In the genomic region with DNA sequence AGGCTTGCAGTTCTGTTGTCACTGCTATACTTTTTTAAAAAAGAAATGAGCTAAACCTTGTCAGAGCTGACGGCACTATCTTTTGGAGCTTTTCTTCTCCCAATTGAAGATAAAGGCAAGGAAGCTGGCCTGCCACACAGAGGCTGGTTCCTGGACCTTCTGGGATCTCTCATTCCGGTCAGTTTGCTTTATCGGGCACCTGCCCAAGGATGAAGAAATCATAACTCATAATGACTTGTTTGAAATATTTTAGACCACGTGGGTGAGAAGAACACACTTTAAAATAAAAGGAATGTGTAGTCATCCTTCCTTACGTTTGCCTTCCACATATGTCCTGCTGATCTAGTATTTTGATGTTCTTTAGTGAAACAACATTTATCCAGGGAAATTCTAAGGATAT, we compare ENCODE assay signal across 22 cellular contexts.
DNase-seq lines count a peak whose midpoint lies in the region; ATAC-seq, FAIRE-seq and TF ChIP-seq lines count a peak whose summit lies in the region.
"Had no signal": no experiment of that assay in that cellular context is flagged by ENCODE, and none has a peak within 500 bp of the region (broad histone marks: within the 10 kb centered on the region; RNA-seq: fewer than 3 reads in every experiment).

No MANE protein-coding gene starts in this region.

- DNase-seq in HT1080 (ENCODE audit: low read depth) (peak; percentile 16), bronchial epithelial cell (ENCODE audit: low read depth) (peak; percentile 15), transverse colon (no peak), HepG2 (ENCODE audit: low spot score) (no peak), retina (no peak), GM23338 (ENCODE audit: low spot score) (no peak)
- DNase-seq: Caco-2; CD4-positive, CD25-positive, alpha-beta regulatory T cell; CD8-positive, alpha-beta T cell; DMS 273 treated with DMSO at 0.1 percent for 48 hours; DMS79; EL; GDM1; GOT3; HFFc6 had no signal

- H3K36me3 ChIP-seq in bronchial epithelial cell (ENCODE audit: control insufficient read depth, insufficient read depth, low read length) (no peaks in the 10 kb centered on the region), muscle layer of colon (ENCODE audit: insufficient read depth, low read length) (no peaks in the 10 kb centered on the region), transverse colon (no peaks in the 10 kb centered on the region), HepG2 (replicated peaks in 1 of 2; ENCODE audit: control insufficient read depth in 1 of 2, insufficient read depth in 2 of 2, low read length in 2 of 2) (no peaks in the 10 kb centered on the region), GM23338 (ENCODE audit: insufficient read depth) (no peaks in the 10 kb centered on the region)
- H3K36me3 ChIP-seq: HAP-1 had no signal

- H4K20me1 ChIP-seq in HepG2 (ENCODE audit: insufficient read depth, low read length) (no peaks in the 10 kb centered on the region), GM23338 (replicated peaks; ENCODE audit: insufficient read depth) (no peaks in the 10 kb centered on the region)

- no peaks in the 10 kb centered on the region for H3F3A ChIP-seq in GM23338 (replicated peaks; ENCODE audit: low read depth)

- peaks cover 5% of the 10 kb centered on the region for H3K4me1 Mint-ChIP-seq in GM23338
- H3K4me1 Mint-ChIP-seq: CD4-positive, CD25-positive, alpha-beta regulatory T cell had no signal

- no peaks in the 10 kb centered on the region for H3K36me3 Mint-ChIP-seq in GM23338 (ENCODE audit: low read depth)
- H3K36me3 Mint-ChIP-seq: CD4-positive, CD25-positive, alpha-beta regulatory T cell; CD8-positive, alpha-beta T cell had no signal

- H3K9me2 ChIP-seq in GM23338 (ENCODE audit: insufficient read depth) = no peaks in the 10 kb centered on the region

- peaks cover 2% of the 10 kb centered on the region for H3K27me3 Mint-ChIP-seq in GM23338 (ENCODE audit: insufficient read depth, low read depth, poor library complexity)
- H3K27me3 Mint-ChIP-seq: CD4-positive, CD25-positive, alpha-beta regulatory T cell had no signal

- no TSS peak for BruUV-seq in HepG2 (replicated peaks; lab: Mats Ljungman, UMichigan)

- TF ChIP-seq RAD21 in HepG2 (CRISPR knock-in tag; IDR thresholded peaks at IDR 0.05) = no peak

- H3K27ac Mint-ChIP-seq in GM23338 = no peak overlapping the region
- H3K27ac Mint-ChIP-seq: CD4-positive, CD25-positive, alpha-beta regulatory T cell; CD8-positive, alpha-beta T cell; HFFc6 had no signal

- H3K27ac ChIP-seq in muscle layer of colon (ENCODE audit: low read depth, low read length) (peak overlapping the region; percentile 26), transverse colon (peak overlapping the region in 3 of 4 donors; percentile 10 to 41 (median 29)), HepG2 (ENCODE audit: extremely low read length, insufficient read depth, low read length) (no peak overlapping the region), GM23338 (ENCODE audit: low read depth) (no peak overlapping the region)
- H3K27ac ChIP-seq: C4-2B had no signal

- FAIRE-seq in bronchial epithelial cell (lab: Jason Lieb, UNC) (no peak), HepG2 (lab: Jason Lieb, UNC) (no peak)
- FAIRE-seq: GM12878, GM18507, H54 had no signal

- H3K9me3 ChIP-seq in muscle layer of colon (ENCODE audit: low read length) (no peaks in the 10 kb centered on the region), transverse colon (no peaks in the 10 kb centered on the region), HepG2 (ENCODE audit: low read length) (peaks cover 53% of the 10 kb centered on the region)
- H3K9me3 ChIP-seq: Caco-2, HAP-1 had no signal

- no peak overlapping the region for H3K4me3 Mint-ChIP-seq in GM23338
- H3K4me3 Mint-ChIP-seq: CD4-positive, CD25-positive, alpha-beta regulatory T cell; CD8-positive, alpha-beta T cell; HFFc6 had no signal

- H3K4me1 ChIP-seq in muscle layer of colon (ENCODE audit: insufficient read depth, low read length) (peaks cover 17% of the 10 kb centered on the region), transverse colon (peaks cover 0 to 3% (median 0%) of the 10 kb centered on the region in 4 donors), HepG2 (ENCODE audit: insufficient read depth, low read length) (no peaks in the 10 kb centered on the region), GM23338 (ENCODE audit: insufficient read depth) (0 out of 2 replicates have a peak, but pooled peaks cover 1% of the 10 kb centered on the region)
- H3K4me1 ChIP-seq: Caco-2, HAP-1 had no signal

- H3K79me2 ChIP-seq in HepG2 (ENCODE audit: insufficient read depth, low read length) (no peaks in the 10 kb centered on the region), GM23338 (replicated peaks; ENCODE audit: insufficient read depth) (no peaks in the 10 kb centered on the region)

- H3K4me3 ChIP-seq in bronchial epithelial cell (ENCODE audit: low read depth, low read length) = no peak overlapping the region
- no peak overlapping the region for H3K4me3 ChIP-seq in muscle layer of colon (ENCODE audit: low read depth in 1 of 2, low read length in 2 of 2)
- H3K4me3 ChIP-seq in transverse colon = no peak overlapping the region
- no peak overlapping the region for H3K4me3 ChIP-seq in HepG2 (replicated peaks in 1 of 3; ENCODE audit: insufficient read depth in 1 of 3, low read depth in 2 of 3, low read length in 3 of 3)
- H3K4me3 ChIP-seq in GM23338 = no peak overlapping the region
- H3K4me3 ChIP-seq: GM12878, HAP-1 had no signal

- POLR2A ChIA-PET in HepG2 (lab: Yijun Ruan, JAX) = no interaction called here

- no peak for TF ChIP-seq EP300 in transverse colon (IDR thresholded peaks at IDR 0.05; ENCODE audit: low read depth)
- no peak for TF ChIP-seq EP300 in HepG2 (IDR thresholded peaks at IDR 0.05; ENCODE audit: low read depth in 2 of 2, low read length in 2 of 2)
- TF ChIP-seq EP300 in HepG2 (CRISPR knock-in tag; IDR thresholded peaks at IDR 0.05; ENCODE audit: borderline replicate concordance) = no peak

- TF ChIP-seq CTCF in bronchial epithelial cell (IDR thresholded peaks at IDR 0.05; ENCODE audit: insufficient read depth, low read length, severe bottlenecking) = no peak
- TF ChIP-seq CTCF in transverse colon (IDR thresholded peaks at IDR 0.05) = no peak
- TF ChIP-seq CTCF in HepG2 (CRISPR knock-in tag; IDR thresholded peaks at IDR 0.05) = no peak
- no peak for TF ChIP-seq CTCF in GM23338 (conservative IDR thresholded peaks at IDR 0.05; ENCODE audit: low read depth in 2 of 2)

- in situ Hi-C loops in transverse colon (cut with MboI; ENCODE audit: low pct_ligation_motif_present in 1 of 4, low pct_unique_long_range_greater_than_20kb in 1 of 4, low sequenced_read_pairs in 3 of 4) (no loop called here), HepG2 (cut with HindIII; ENCODE audit: extremely low pct_ligation_motif_present, low pct_unique_long_range_greater_than_20kb) (no loop called here)

- H3K27me3 ChIP-seq in bronchial epithelial cell (ENCODE audit: control insufficient read depth, insufficient read depth, low read length) (no peaks in the 10 kb centered on the region), muscle layer of colon (ENCODE audit: control insufficient read depth in 1 of 2, insufficient read depth in 2 of 2, low read length in 2 of 2) (no peaks in the 10 kb centered on the region), transverse colon (no peaks in the 10 kb centered on the region), HepG2 (ENCODE audit: control insufficient read depth in 1 of 2, insufficient read depth in 2 of 2, low read length in 2 of 2) (no peaks in the 10 kb centered on the region), GM23338 (ENCODE audit: insufficient read depth) (no peaks in the 10 kb centered on the region)

- TF ChIP-seq POLR2A in transverse colon (IDR thresholded peaks at IDR 0.05) (no peak), HepG2 (IDR thresholded peaks at IDR 0.05; ENCODE audit: insufficient read depth in 1 of 2, low read depth in 2 of 2, low read length in 2 of 2) (no peak)

- WGBS in transverse colon (ENCODE audit: low coverage in 1 of 2), 2 donors = 69 to 76% methylated on average over 4 to 5 of the region's 5 CpGs
- 0% methylated on average over 5 of the region's 5 CpGs for WGBS in HepG2 (ENCODE audit: low lambda C conversion rate)

- no peak for ATAC-seq in HG03378 (IDR thresholded peaks at IDR 0.05; ENCODE audit: unreplicated experiment)
- ATAC-seq in HepG2 = no peak
- ATAC-seq in GM23338 = no peak
- ATAC-seq: CD8-positive, alpha-beta T cell; GM12878 had no signal

- H3K9ac ChIP-seq in muscle layer of colon (ENCODE audit: low read length) (no peak overlapping the region), HepG2 (ENCODE audit: insufficient read depth, low read depth, low read length) (no peak overlapping the region)

- H3K9me3 Mint-ChIP-seq in GM23338 = 0 out of 3 replicates have a peak, but pooled peaks cover 3% of the 10 kb centered on the region

- H2AFZ ChIP-seq in HepG2 (ENCODE audit: low read length) (no peak overlapping the region), GM23338 (no peak overlapping the region)

- CTCF ChIA-PET in HepG2 (lab: Yijun Ruan, JAX; ENCODE audit: low intra/inter-chr PET ratio, low total read pairs) = no interaction called here

- no peak overlapping the region for H3K4me2 ChIP-seq in HepG2 (ENCODE audit: low read depth, low read length)
- H3K4me2 ChIP-seq in GM23338 = no peak overlapping the region

- intact Hi-C loops in transverse colon (cut with DNase I; ENCODE audit: low total_unique reads) = no loop called here
- intact Hi-C loops in HepG2 (cut with micrococcal nuclease; ENCODE audit: unreplicated experiment) = no loop called here

TF ChIP-seq in HepG2, 621 proteins besides CTCF, POLR2A, EP300 and RAD21 (continues in another document):
- TF ChIP-seq ZNF441 (CRISPR knock-in tag; IDR thresholded peaks at IDR 0.05; ENCODE audit: borderline replicate concordance) (no peak), ZNF781 (CRISPR knock-in tag; IDR thresholded peaks at IDR 0.05; ENCODE audit: borderline replicate concordance, not compliant biosample characterization) (no peak), ARID2 (CRISPR knock-in tag; IDR thresholded peaks at IDR 0.05; ENCODE audit: borderline replicate concordance) (no peak)

TF ChIP-seq in GM23338, 12 proteins besides CTCF, POLR2A, EP300 and RAD21 (continues in another document):
- no peak for TF ChIP-seq EZH2 (IDR thresholded peaks at IDR 0.05; ENCODE audit: low read depth, unreplicated experiment)

Comparison
In these comparisons a context has a peak if more than half of its experiments do, and no peak if none do; other contexts are left out.
1. DNase-seq: peak in HT1080 (single experiment) and bronchial epithelial cell (single experiment); none in transverse colon (single experiment), HepG2 (single experiment), retina (single experiment) and GM23338 (single experiment).
2. H3K27ac ChIP-seq: peak in muscle layer of colon (single experiment) and transverse colon (3 of 4); none in HepG2 (single experiment) and GM23338 (single experiment).